In the genomic region with DNA sequence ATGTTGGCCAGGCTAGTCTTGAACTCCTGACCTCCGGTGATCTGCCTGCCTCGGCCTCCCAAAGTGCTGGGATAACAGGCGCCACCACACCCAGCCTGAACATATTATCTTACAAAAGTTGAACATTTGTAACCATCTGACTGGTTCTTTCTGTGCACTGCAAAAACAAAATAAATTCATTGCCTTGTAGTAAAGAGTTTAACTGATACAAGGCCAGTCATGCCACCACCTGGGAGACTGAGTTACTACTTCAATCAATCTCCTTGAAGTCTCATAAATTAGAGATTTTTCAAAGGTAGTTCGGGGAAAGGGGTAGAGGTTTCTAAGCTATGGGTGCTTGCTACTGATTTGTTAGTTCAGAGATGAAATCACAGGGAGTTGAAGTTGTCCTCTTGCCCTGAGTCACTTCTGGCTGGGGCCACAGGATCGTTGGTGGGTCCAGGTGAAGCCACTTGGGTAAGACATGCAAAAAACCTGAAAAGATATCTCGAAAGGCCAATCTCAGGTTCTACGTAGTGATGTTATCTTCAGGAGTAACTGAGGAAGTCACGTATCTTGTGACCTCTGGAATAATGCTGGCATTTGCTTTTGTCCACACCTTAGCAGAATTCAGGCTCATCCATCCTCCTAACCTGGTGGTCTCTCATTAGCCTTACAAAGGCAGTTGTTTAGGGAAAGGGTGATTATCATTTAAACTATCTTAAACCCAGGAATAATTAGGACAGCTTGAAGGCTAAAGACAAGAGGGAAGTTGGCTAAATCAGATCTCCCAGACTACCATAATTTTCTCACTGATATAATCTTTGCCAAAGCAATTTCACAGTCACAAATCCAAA, we compare ENCODE assay signal across 16 cellular contexts. TPM values are rescaled to one million over a fixed set of nuclear protein-coding genes. Genes with fewer than 3 reads are reported as not detected.
A peak's percentile ranks its signal among the peaks of the same experiment; 100 is the strongest.
DNase-seq lines count a peak whose midpoint lies in the region; ATAC-seq and TF ChIP-seq lines count a peak whose summit lies in the region.
"Had no signal": no experiment of that assay in that cellular context is flagged by ENCODE, and none has a peak within 500 bp of the region (broad histone marks: within the 10 kb centered on the region; RNA-seq: fewer than 3 reads in every experiment).

No MANE protein-coding gene starts in this region.

- no peaks in the 10 kb centered on the region for H3K36me3 ChIP-seq in PC-3 (ENCODE audit: low read depth, low read length)
- H3K36me3 ChIP-seq: colonic mucosa had no signal

- no peaks in the 10 kb centered on the region for H3K27me3 Mint-ChIP-seq in activated CD8-positive, alpha-beta memory T cell treated with anti-CD3 and anti-CD28 coated beads, Interleukin-2, amount 10 ng/mL, durations not matched to agents 7 days and 5 days
- H3K27me3 Mint-ChIP-seq in activated naive CD8-positive, alpha-beta T cell treated with anti-CD3 and anti-CD28 coated beads, Interleukin-2, amount 10 ng/mL, durations not matched to agents 7 days and 5 days: no peaks in the 10 kb centered on the region
- H3K27me3 Mint-ChIP-seq in natural killer cell (ENCODE audit: low read depth in 2 of 2) (no peaks in the 10 kb centered on the region), mesothelial cell of epicardium (ENCODE audit: low read depth) (no peaks in the 10 kb centered on the region)
- H3K27me3 Mint-ChIP-seq: type B pancreatic cell had no signal

- POLR2A ChIA-PET in PC-3 (lab: Charles Lee; ENCODE audit: unreplicated experiment): interaction anchor here (1.0 kb wide), 1 partner anchor 68 kb away, joined by 5 read pairs; no protein-coding TSS in a partner anchor
- POLR2A ChIA-PET in activated naive CD8-positive, alpha-beta T cell treated with anti-CD3 and anti-CD28 coated beads, Interleukin-2, amount 10 ng/mL, durations not matched to agents 7 days and 5 days (lab: Charles Lee): no interaction called here

- H3K4me1 ChIP-seq in PC-3 (ENCODE audit: insufficient read depth, low read length): peaks cover 26% of the 10 kb centered on the region
- H3K4me1 ChIP-seq: A549, colonic mucosa had no signal

- H3K4me1 Mint-ChIP-seq in activated CD8-positive, alpha-beta memory T cell treated with anti-CD3 and anti-CD28 coated beads, Interleukin-2, amount 10 ng/mL, durations not matched to agents 7 days and 5 days: peaks cover 27% of the 10 kb centered on the region
- peaks cover 26% of the 10 kb centered on the region for H3K4me1 Mint-ChIP-seq in activated naive CD8-positive, alpha-beta T cell treated with anti-CD3 and anti-CD28 coated beads, Interleukin-2, amount 10 ng/mL, durations not matched to agents 7 days and 5 days
- H3K4me1 Mint-ChIP-seq in natural killer cell: peaks cover 20 to 24% of the 10 kb centered on the region in 2 donors
- peaks cover 8% of the 10 kb centered on the region for H3K4me1 Mint-ChIP-seq in mesothelial cell of epicardium

- H3K4me3 ChIP-seq in PC-3 (ENCODE audit: low read length): no peak overlapping the region
- H3K4me3 ChIP-seq: A549, BLaER1, colonic mucosa had no signal

- no peaks in the 10 kb centered on the region for H3K79me2 ChIP-seq in PC-3 (ENCODE audit: low read length)

- no peak for TF ChIP-seq CTCF in PC-3 (conservative IDR thresholded peaks at IDR 0.05; ENCODE audit: low read depth, low read length)
- no peak for TF ChIP-seq CTCF in natural killer cell (IDR thresholded peaks at IDR 0.05)
- no peak for TF ChIP-seq CTCF in mesothelial cell of epicardium (IDR thresholded peaks at IDR 0.05; ENCODE audit: unreplicated experiment)

- no peaks in the 10 kb centered on the region for H3K9me3 Mint-ChIP-seq in activated CD8-positive, alpha-beta memory T cell treated with anti-CD3 and anti-CD28 coated beads, Interleukin-2, amount 10 ng/mL, durations not matched to agents 7 days and 5 days (ENCODE audit: low read depth)
- H3K9me3 Mint-ChIP-seq in activated naive CD8-positive, alpha-beta T cell treated with anti-CD3 and anti-CD28 coated beads, Interleukin-2, amount 10 ng/mL, durations not matched to agents 7 days and 5 days: no peaks in the 10 kb centered on the region
- no peaks in the 10 kb centered on the region for H3K9me3 Mint-ChIP-seq in natural killer cell
- no peaks in the 10 kb centered on the region for H3K9me3 Mint-ChIP-seq in mesothelial cell of epicardium
- H3K9me3 Mint-ChIP-seq: type B pancreatic cell had no signal

- H3K27ac Mint-ChIP-seq in activated CD8-positive, alpha-beta memory T cell treated with anti-CD3 and anti-CD28 coated beads, Interleukin-2, amount 10 ng/mL, durations not matched to agents 7 days and 5 days: peak overlapping the region; percentile 79
- H3K27ac Mint-ChIP-seq in activated naive CD8-positive, alpha-beta T cell treated with anti-CD3 and anti-CD28 coated beads, Interleukin-2, amount 10 ng/mL, durations not matched to agents 7 days and 5 days: peak overlapping the region; percentile 82
- H3K27ac Mint-ChIP-seq in natural killer cell: peak overlapping the region; percentile 90 to 91
- H3K27ac Mint-ChIP-seq in mesothelial cell of epicardium: no peak overlapping the region
- H3K27ac Mint-ChIP-seq: type B pancreatic cell had no signal

- ATAC-seq in activated CD8-positive, alpha-beta memory T cell treated with anti-CD3 and anti-CD28 coated beads, Interleukin-2, amount 10 ng/mL, durations not matched to agents 7 days and 5 days: no peak
- no peak for ATAC-seq in PC-3
- ATAC-seq in activated naive CD8-positive, alpha-beta T cell treated with anti-CD3 and anti-CD28 coated beads, Interleukin-2, amount 10 ng/mL, durations not matched to agents 7 days and 5 days (ENCODE audit: low read depth): no peak
- no peak for ATAC-seq in natural killer cell
- no peak for ATAC-seq in HG02610 (IDR thresholded peaks at IDR 0.05; ENCODE audit: unreplicated experiment)

- no peaks in the 10 kb centered on the region for H3K9me3 ChIP-seq in PC-3 (ENCODE audit: low read length)
- H3K9me3 ChIP-seq: A549, BLaER1, colonic mucosa had no signal

- no peak overlapping the region for H3K4me3 Mint-ChIP-seq in activated CD8-positive, alpha-beta memory T cell treated with anti-CD3 and anti-CD28 coated beads, Interleukin-2, amount 10 ng/mL, durations not matched to agents 7 days and 5 days
- peak overlapping the region; percentile 12 for H3K4me3 Mint-ChIP-seq in activated naive CD8-positive, alpha-beta T cell treated with anti-CD3 and anti-CD28 coated beads, Interleukin-2, amount 10 ng/mL, durations not matched to agents 7 days and 5 days
- H3K4me3 Mint-ChIP-seq in natural killer cell (peak overlapping the region; percentile 65), mesothelial cell of epicardium (no peak overlapping the region)
- H3K4me3 Mint-ChIP-seq: type B pancreatic cell had no signal

- H4K20me1 ChIP-seq in PC-3 (ENCODE audit: low read length): no peaks in the 10 kb centered on the region
- H4K20me1 ChIP-seq: BLaER1 had no signal

- no peaks in the 10 kb centered on the region for H3F3A ChIP-seq in PC-3 (ENCODE audit: low read length, unreplicated experiment)

- CTCF ChIA-PET in activated CD8-positive, alpha-beta memory T cell treated with anti-CD3 and anti-CD28 coated beads, Interleukin-2, amount 10 ng/mL, durations not matched to agents 7 days and 5 days (lab: Charles Lee): no interaction called here
- CTCF ChIA-PET in PC-3 (lab: Charles Lee): no interaction called here

- peaks cover 5% of the 10 kb centered on the region for H3K36me3 Mint-ChIP-seq in activated CD8-positive, alpha-beta memory T cell treated with anti-CD3 and anti-CD28 coated beads, Interleukin-2, amount 10 ng/mL, durations not matched to agents 7 days and 5 days
- H3K36me3 Mint-ChIP-seq in activated naive CD8-positive, alpha-beta T cell treated with anti-CD3 and anti-CD28 coated beads, Interleukin-2, amount 10 ng/mL, durations not matched to agents 7 days and 5 days: peaks cover 5% of the 10 kb centered on the region
- H3K36me3 Mint-ChIP-seq in natural killer cell (no peaks in the 10 kb centered on the region), mesothelial cell of epicardium (peaks cover 5% of the 10 kb centered on the region)
- H3K36me3 Mint-ChIP-seq: type B pancreatic cell had no signal

- no TSS peak for BruUV-seq in PC-3 (replicated peaks; lab: Mats Ljungman, UMichigan)

- no peaks in the 10 kb centered on the region for H3K27me3 ChIP-seq in PC-3 (ENCODE audit: low read length)
- H3K27me3 ChIP-seq: BLaER1, colonic mucosa, foreskin keratinocyte had no signal

- 0 out of 2 replicates have a peak overlapping the region, but pooled peaks have one; percentile 2 for H3K27ac ChIP-seq in PC-3 (ENCODE audit: low read length)
- H3K27ac ChIP-seq: A549, BLaER1, colonic mucosa, foreskin keratinocyte had no signal

- no peak for DNase-seq in activated CD8-positive, alpha-beta memory T cell treated with anti-CD3 and anti-CD28 coated beads, Interleukin-2, amount 10 ng/mL, durations not matched to agents 7 days and 5 days
- no peak for DNase-seq in activated CD8-positive, alpha-beta memory T cell treated with anti-CD3 and anti-CD28 coated beads for 24 hours
- DNase-seq in PC-3: no peak
- no peak for DNase-seq in activated naive CD8-positive, alpha-beta T cell treated with anti-CD3 and anti-CD28 coated beads, Interleukin-2, amount 10 ng/mL, durations not matched to agents 7 days and 5 days
- DNase-seq in natural killer cell: no peak
- no peak for DNase-seq in NK-92 (lab: John Stamatoyannopoulos, UW; ENCODE audit: unreplicated experiment)
- DNase-seq in mesothelial cell of epicardium (ENCODE audit: low spot score in 2 of 2, unreplicated experiment in 2 of 2): no peak
- DNase-seq: activated gamma-delta T cell, colonic mucosa, NCI-H2107, NCI-H526 had no signal

- no peak overlapping the region for H3K4me2 ChIP-seq in PC-3 (ENCODE audit: low read length)
- H3K4me2 ChIP-seq: A549, BLaER1 had no signal

- intact Hi-C loops in PC-3 (cut with micrococcal nuclease) (no loop called here), natural killer cell (cut with micrococcal nuclease) (no loop called here)

- H3K9me2 ChIP-seq in PC-3 (replicated peaks; ENCODE audit: low read length): no peaks in the 10 kb centered on the region

- H3K9ac ChIP-seq in PC-3 (ENCODE audit: low read length): no peak overlapping the region
- H3K9ac ChIP-seq: BLaER1 had no signal

- H2AFZ ChIP-seq in PC-3 (ENCODE audit: low read length): no peak overlapping the region

RNA-seq across cellular contexts. Expression of gene ZBTB11, which starts 33.7 kb away (rescaled TPM):
- total RNA-seq in activated CD8-positive, alpha-beta memory T cell treated with anti-CD3 and anti-CD28 coated beads, Interleukin-2, amount 10 ng/mL, durations not matched to agents 7 days and 5 days: 10 to 100 TPM; 30.3 to 31.3 TPM
- total RNA-seq in PC-3 (2014; rRNA removed) (22.8 and 27.6 TPM in 2 replicates), natural killer cell (10 to 100 TPM; 72.0 to 90.9 (median 83.5) TPM), mesothelial cell of epicardium (17.0 to 18.8 TPM (median 17.2 TPM) in 3 replicates)
- 10 to 100 TPM; 35.0 to 35.3 TPM for total RNA-seq in activated naive CD8-positive, alpha-beta T cell treated with anti-CD3 and anti-CD28 coated beads, Interleukin-2, amount 10 ng/mL, durations not matched to agents 7 days and 5 days

RNA-seq across cellular contexts. Expression of gene RPL24, which starts 43.3 kb away (rescaled TPM):
- 1,000 to 10,000 TPM in 1 of 2 experiments, 100 to 1,000 TPM in 1; 941 to 1,094 TPM for total RNA-seq in activated CD8-positive, alpha-beta memory T cell treated with anti-CD3 and anti-CD28 coated beads, Interleukin-2, amount 10 ng/mL, durations not matched to agents 7 days and 5 days
- total RNA-seq in PC-3 (2014; rRNA removed) (2,441 and 2,844 TPM in 2 replicates), natural killer cell (100 to 1,000 TPM; 660 to 850 (median 763) TPM), mesothelial cell of epicardium (1,307 to 1,400 TPM (median 1,389 TPM) in 3 replicates)
- 1,000 to 10,000 TPM; 1,017 to 1,034 TPM for total RNA-seq in activated naive CD8-positive, alpha-beta T cell treated with anti-CD3 and anti-CD28 coated beads, Interleukin-2, amount 10 ng/mL, durations not matched to agents 7 days and 5 days

Comparison
In these comparisons a context has a peak if more than half of its experiments do, and no peak if none do; other contexts are left out.
1. H3K4me3 Mint-ChIP-seq: peak in activated naive CD8-positive, alpha-beta T cell treated with anti-CD3 and anti-CD28 coated beads, Interleukin-2, amount 10 ng/mL, durations not matched to agents 7 days and 5 days (single experiment) and natural killer cell (single experiment); none in activated CD8-positive, alpha-beta memory T cell treated with anti-CD3 and anti-CD28 coated beads, Interleukin-2, amount 10 ng/mL, durations not matched to agents 7 days and 5 days (single experiment) and mesothelial cell of epicardium (single experiment).